Comparison of ENCODE assay signal across 21 cellular contexts in genomic region chr17:40477796-40478195, GRCh38. TPM values are rescaled to one million over a fixed set of nuclear protein-coding genes. Genes with fewer than 3 reads are reported as not detected.
DNase-seq lines count a peak whose midpoint lies in the region; ATAC-seq, FAIRE-seq and TF ChIP-seq lines count a peak whose summit lies in the region.
"Had no signal": no experiment of that assay in that cellular context is flagged by ENCODE, and none has a peak within 500 bp of the region (broad histone marks: within the 10 kb centered on the region; RNA-seq: fewer than 3 reads in every experiment).

No MANE protein-coding gene starts in this region.

- no peak overlapping the region for H2BK20ac ChIP-seq in H1 (ENCODE audit: low read length)

- no peak overlapping the region for H3K56ac ChIP-seq in H1 (replicated peaks; ENCODE audit: insufficient read length, low read depth, low read length)

- H2AFZ ChIP-seq in H1 (ENCODE audit: low read length) = no peak overlapping the region
- H2AFZ ChIP-seq in PC-3 (ENCODE audit: low read length) = no peak overlapping the region
- H2AFZ ChIP-seq: GM23248, PC-9 had no signal

- H3K9me3 Mint-ChIP-seq in T-helper 1 cell treated with Interleukin-12 subunit alpha and Interleukin-12 subunit beta and Interleukin-4 antibody, amounts not matched to agents 30 μg/mL and 1 μg/mL, for 36 hours = peaks cover 4% of the 10 kb centered on the region
- H3K9me3 Mint-ChIP-seq in progenitor cell of endocrine pancreas (ENCODE audit: low read depth) = peaks cover under 1% of the 10 kb centered on the region

- H3K4me3 Mint-ChIP-seq in T-helper 1 cell treated with Interleukin-12 subunit alpha and Interleukin-12 subunit beta and Interleukin-4 antibody, amounts not matched to agents 30 μg/mL and 1 μg/mL, for 36 hours = no peak overlapping the region
- no peak overlapping the region for H3K4me3 Mint-ChIP-seq in progenitor cell of endocrine pancreas (ENCODE audit: low read depth)

- TF ChIP-seq POLR2A in A549 (IDR thresholded peaks at IDR 0.05; ENCODE audit: low read length) = no peak
- no peak for TF ChIP-seq POLR2A in H1 (IDR thresholded peaks at IDR 0.05; ENCODE audit: control extremely low read depth in 1 of 2, low read depth in 2 of 2, low read length in 2 of 2)

- no peaks in the 10 kb centered on the region; a peak in 2 of 7 replicates for H3K27me3 ChIP-seq in H1 (replicated peaks in 1 of 4; ENCODE audit: control insufficient read depth in 3 of 4, extremely low read depth in 1 of 4, insufficient read depth in 3 of 4, low read length in 3 of 4)
- H3K27me3 ChIP-seq in PC-3 (ENCODE audit: low read length) = no peaks in the 10 kb centered on the region
- H3K27me3 ChIP-seq: BE2C had no signal

- H2BK5ac ChIP-seq in H1 (ENCODE audit: low read depth, low read length) = no peak overlapping the region

- H3K9ac ChIP-seq in H1 (replicated peaks in 1 of 4; ENCODE audit: extremely low read depth in 1 of 4, low read depth in 3 of 4, low read length in 3 of 4) (no peak overlapping the region), PC-3 (ENCODE audit: low read length) (no peak overlapping the region)
- H3K9ac ChIP-seq: GM23248, KMS-11 had no signal

- no peak overlapping the region for H3K4ac ChIP-seq in H1 (replicated peaks; ENCODE audit: insufficient read length, low read depth, low read length)

- BruUV-seq in PC-3 (replicated peaks; lab: Mats Ljungman, UMichigan) = no TSS peak

- H4K5ac ChIP-seq in H1 (ENCODE audit: insufficient read length, low read depth, low read length) = no peak overlapping the region

- POLR2A ChIA-PET in A549 (lab: Yijun Ruan, JAX) (interaction anchor here (0.8 to 4.6 kb wide), 5 partner anchors 8 to 82 kb away, joined by 3 to 53 read pairs (median 4); no protein-coding TSS in a partner anchor), RWPE1 (lab: Yijun Ruan, JAX; ENCODE audit: low non-redundant PET) (interaction anchor here (0.7 kb wide), 1 partner anchor 22 kb away, joined by 3 read pairs; no protein-coding TSS in a partner anchor), H1 (lab: Charles Lee; ENCODE audit: partially characterized antibody) (interaction anchor here (0.9 to 1.7 kb wide), 4 partner anchors 10 to 77 kb away, joined by 3 to 4 read pairs (median 3); no protein-coding TSS in a partner anchor), PC-3 (lab: Charles Lee; ENCODE audit: unreplicated experiment) (no interaction called here)

- FAIRE-seq in A549 (lab: Jason Lieb, UNC) = no peak
- no peak for FAIRE-seq in H1 (lab: Jason Lieb, UNC)
- FAIRE-seq: GM12891 had no signal

- H3K4me2 ChIP-seq in A549 = no peak overlapping the region
- H3K4me2 ChIP-seq in H1 (ENCODE audit: insufficient read depth in 1 of 2, low read depth in 2 of 2, low read length in 2 of 2) = no peak overlapping the region
- no peak overlapping the region for H3K4me2 ChIP-seq in PC-3 (ENCODE audit: low read length)
- H3K4me2 ChIP-seq: KMS-11, PC-9 had no signal

- H3K27ac ChIP-seq in A549 = peak overlapping the region; percentile 96 to 97
- H3K27ac ChIP-seq in RWPE1 = peak overlapping the region; percentile 100
- no peak overlapping the region for H3K27ac ChIP-seq in H1 (ENCODE audit: low read depth, low read length)
- H3K27ac ChIP-seq in PC-3 (ENCODE audit: low read length) = no peak overlapping the region
- H3K27ac ChIP-seq: 22Rv1, GM23248, KMS-11, PC-9 had no signal

- DNase-seq in T-helper 1 cell = no peak
- DNase-seq in A549 (ENCODE audit: low read depth in 1 of 2, low spot score in 1 of 2) = peak in 1 of 2 experiments; percentile 65
- no peak for DNase-seq in RWPE1 (ENCODE audit: low spot score)
- no peak for DNase-seq in H1 (ENCODE audit: low read depth in 1 of 2, low spot score in 2 of 2)
- no peak for DNase-seq in PC-3
- DNase-seq in GM13976 (ENCODE audit: low spot score) = no peak
- no peak for DNase-seq in progenitor cell of endocrine pancreas (ENCODE audit: low spot score, unreplicated experiment)
- DNase-seq: BE2C, GDM1, GM23248, NCI-H1048, NCI-H1436 treated with DMSO at 0.1 percent for 48 hours, NCI-H2029 treated with DMSO at 0.1 percent for 48 hours, NCI-H510A treated with DMSO at 0.1 percent for 48 hours, NCI-H82, PC-9 had no signal

- no peak for TF ChIP-seq RAD21 in A549 (conservative IDR thresholded peaks at IDR 0.05 in 1 of 2, IDR thresholded peaks at IDR 0.05 in 1 of 2)
- no peak for TF ChIP-seq RAD21 in H1 (IDR thresholded peaks at IDR 0.05 in 1 of 2, conservative IDR thresholded peaks at IDR 0.05 in 1 of 2; ENCODE audit: low read depth in 2 of 2, low read length in 2 of 2)

- no peak overlapping the region for H2AK5ac ChIP-seq in H1 (ENCODE audit: low read depth, low read length)

- H4K8ac ChIP-seq in H1 (ENCODE audit: extremely low read depth, insufficient read depth, low read length) = no peak overlapping the region

- H3K4me1 ChIP-seq in A549 (peaks cover 83% of the 10 kb centered on the region), H1 (replicated peaks in 1 of 4; ENCODE audit: control insufficient read depth in 3 of 4, insufficient read depth in 4 of 4, low read length in 3 of 4) (peaks cover 3 to 19% (median 8%) of the 10 kb centered on the region in 4 experiments; a peak in 6 of 7 replicates), PC-3 (ENCODE audit: insufficient read depth, low read length) (peaks cover 7% of the 10 kb centered on the region)

- peaks cover 57% of the 10 kb centered on the region for H3K4me1 Mint-ChIP-seq in T-helper 1 cell treated with Interleukin-12 subunit alpha and Interleukin-12 subunit beta and Interleukin-4 antibody, amounts not matched to agents 30 μg/mL and 1 μg/mL, for 36 hours (ENCODE audit: low read depth)
- H3K4me1 Mint-ChIP-seq in progenitor cell of endocrine pancreas (ENCODE audit: low read depth) = no peaks in the 10 kb centered on the region

- no peak overlapping the region for H3K18ac ChIP-seq in H1 (ENCODE audit: extremely low read depth, low read length)

- H3K27ac Mint-ChIP-seq in T-helper 1 cell treated with Interleukin-12 subunit alpha and Interleukin-12 subunit beta and Interleukin-4 antibody, amounts not matched to agents 30 μg/mL and 1 μg/mL, for 36 hours = peak overlapping the region; percentile 49
- H3K27ac Mint-ChIP-seq in progenitor cell of endocrine pancreas = no peak overlapping the region

- WGBS in A549 (ENCODE audit: missing lambda C conversion rate) = 92% methylated on average over 1 of the region's 1 CpG
- 80% methylated on average over 1 of the region's 1 CpG; no CpG with 5 or more reads in 1 of the 2 experiments for WGBS in H1 (ENCODE audit: extremely low coverage in 1 of 2, insufficient coverage in 1 of 2, insufficient read length in 1 of 2, insufficient replicate concordance in 2 of 2, low coverage in 1 of 2, low lambda C conversion rate in 2 of 2, missing lambda C conversion rate in 1 of 2), 2 experiments

- H3K9me2 ChIP-seq in PC-3 (replicated peaks; ENCODE audit: low read length) = no peaks in the 10 kb centered on the region

- no peak overlapping the region for H4K91ac ChIP-seq in H1 (replicated peaks; ENCODE audit: insufficient read length, low read length)

- H3K9me3 ChIP-seq in A549 (no peaks in the 10 kb centered on the region), H1 (ENCODE audit: insufficient read depth in 2 of 2, low read depth in 1 of 2, low read length in 1 of 2) (peaks cover 0 to 2% of the 10 kb centered on the region in 2 experiments; a peak in 1 of 4 replicates), PC-3 (ENCODE audit: low read length) (no peaks in the 10 kb centered on the region)
- H3K9me3 ChIP-seq: BE2C had no signal

- H3K4me3 ChIP-seq in A549 (no peak overlapping the region), H1 (ENCODE audit: extremely low read depth in 1 of 4, insufficient read depth in 2 of 4, low read depth in 3 of 4, low read length in 4 of 4) (no peak overlapping the region), PC-3 (ENCODE audit: low read length) (no peak overlapping the region)
- H3K4me3 ChIP-seq: GM23248, PC-9 had no signal

- H3K27me3 Mint-ChIP-seq in T-helper 1 cell treated with Interleukin-12 subunit alpha and Interleukin-12 subunit beta and Interleukin-4 antibody, amounts not matched to agents 30 μg/mL and 1 μg/mL, for 36 hours (ENCODE audit: low read depth) = no peaks in the 10 kb centered on the region
- peaks cover 3% of the 10 kb centered on the region for H3K27me3 Mint-ChIP-seq in progenitor cell of endocrine pancreas

- no peaks in the 10 kb centered on the region; the same call in 1 of the 2 replicates for H3K23me2 ChIP-seq in H1 (ENCODE audit: low read depth, low read length)

- intact Hi-C loops in PC-3 (cut with micrococcal nuclease) = no loop called here

- no peak overlapping the region for H2BK120ac ChIP-seq in H1 (replicated peaks; ENCODE audit: low read depth, low read length)

- TF ChIP-seq CTCF in A549 (IDR thresholded peaks at IDR 0.05) = no peak
- no peak for TF ChIP-seq CTCF in RWPE1 (conservative IDR thresholded peaks at IDR 0.05; ENCODE audit: low read depth)
- no peak for TF ChIP-seq CTCF in H1 (IDR thresholded peaks at IDR 0.05; ENCODE audit: control extremely low read depth in 1 of 3, insufficient read depth in 1 of 3, low read depth in 1 of 3, low read length in 3 of 3)
- TF ChIP-seq CTCF in PC-3 (conservative IDR thresholded peaks at IDR 0.05; ENCODE audit: low read depth, low read length) = no peak
- TF ChIP-seq CTCF in GM13976 (IDR thresholded peaks at IDR 0.05; ENCODE audit: borderline replicate concordance, control extremely low read depth, extremely low read depth, insufficient read depth, missing control alignments) = no peak
- no peak for TF ChIP-seq CTCF in progenitor cell of endocrine pancreas (IDR thresholded peaks at IDR 0.05; ENCODE audit: unreplicated experiment)

- in situ Hi-C loops in GM13976 (cut with MboI; ENCODE audit: low sequenced_read_pairs, unreplicated experiment) = no loop called here

- TF ChIP-seq EP300 in A549 (IDR thresholded peaks at IDR 0.05) (no peak), H1 (IDR thresholded peaks at IDR 0.05; ENCODE audit: borderline replicate concordance in 1 of 2, low read depth in 2 of 2, low read length in 2 of 2) (no peak)

- H3K79me1 ChIP-seq in H1 (ENCODE audit: low read depth, low read length) = no peaks in the 10 kb centered on the region

- H4K20me1 ChIP-seq in H1 (replicated peaks in 1 of 2; ENCODE audit: control insufficient read depth in 1 of 2, insufficient read depth in 2 of 2, low read length in 2 of 2) (no peaks in the 10 kb centered on the region), PC-3 (ENCODE audit: low read length) (no peaks in the 10 kb centered on the region)

- 0 out of 2 replicates have a peak overlapping the region, but pooled peaks have one; percentile 50 for H2BK12ac ChIP-seq in H1 (ENCODE audit: low read depth, low read length)

- H3K14ac ChIP-seq in H1 (ENCODE audit: insufficient read length) = no peak overlapping the region

- H3K36me3 ChIP-seq in H1 (ENCODE audit: control insufficient read depth in 2 of 4, insufficient read depth in 4 of 4, low read length in 3 of 4) = no peaks in the 10 kb centered on the region
- peaks cover 29% of the 10 kb centered on the region for H3K36me3 ChIP-seq in PC-3 (ENCODE audit: low read depth, low read length)
- H3K36me3 ChIP-seq: BE2C had no signal

- no peak overlapping the region for H2BK15ac ChIP-seq in H1 (ENCODE audit: low read length)

- H3K23ac ChIP-seq in H1 (ENCODE audit: insufficient read length) = no peak overlapping the region

- ATAC-seq in A549 (no peak), PC-3 (no peak)

- H3K79me2 ChIP-seq in H1 (ENCODE audit: control insufficient read depth in 1 of 2, insufficient read depth in 2 of 2, low read length in 2 of 2) = no peaks in the 10 kb centered on the region
- H3K79me2 ChIP-seq in PC-3 (ENCODE audit: low read length) = no peaks in the 10 kb centered on the region

- H3K36me3 Mint-ChIP-seq in T-helper 1 cell treated with Interleukin-12 subunit alpha and Interleukin-12 subunit beta and Interleukin-4 antibody, amounts not matched to agents 30 μg/mL and 1 μg/mL, for 36 hours (ENCODE audit: low read depth) = peaks cover 14% of the 10 kb centered on the region
- H3K36me3 Mint-ChIP-seq in progenitor cell of endocrine pancreas (ENCODE audit: insufficient read depth) = no peaks in the 10 kb centered on the region

- no peaks in the 10 kb centered on the region for H3F3A ChIP-seq in PC-3 (ENCODE audit: low read length, unreplicated experiment)

- CTCF ChIA-PET in A549 (lab: Yijun Ruan, JAX) = interaction anchor here (0.8 to 15.5 kb wide), 9 partner anchors 17 to 80 kb away, joined by 3 to 379 read pairs (median 44); no protein-coding TSS in a partner anchor
- CTCF ChIA-PET in RWPE1 (lab: Yijun Ruan, JAX) = interaction anchor here (0.6 to 0.8 kb wide), 2 partner anchors 45 to 74 kb away, joined by 3 read pairs; no protein-coding TSS in a partner anchor
- CTCF ChIA-PET in H1 (lab: Charles Lee; ENCODE audit: partially characterized antibody) = interaction anchor here (3.4 to 34.1 kb wide), 6 partner anchors 11 to 81 kb away, joined by 13 to 739 read pairs (median 42); partner anchors contain the start of gene IGFBP4
- CTCF ChIA-PET in PC-3 (lab: Charles Lee) = no interaction called here

RNA-seq across cellular contexts. Expression of gene TNS4, which starts 23.6 kb away (rescaled TPM):
- polyA plus RNA-seq in A549 (2011; rRNA removed) (24.2 and 45.9 TPM in 2 replicates), A549 (2017; fragmentation: RNase III; extraction: RNeasy Plus Mini Kit Qiagen cat#74134 plus additional on column Dnase treatment) (61.6 to 75.9 TPM (median 73.5 TPM) in 3 replicates), H1 (2011; rRNA removed) (0.21 and 0.39 TPM in 2 replicates)
- polyA plus RNA-seq in A549 (2012; cell fraction: cytosol; rRNA removed) = 18.0 and 30.2 TPM in 2 replicates
- polyA plus RNA-seq in A549 (2012; cell fraction: nucleus; rRNA removed) = 83.8 and 125 TPM in 2 replicates
- 62.8 and 79.7 TPM in 2 replicates for polyA minus RNA-seq in A549 (2011; rRNA and poly(A)+ RNA removed)
- total RNA-seq in H1 (2021; fragmentation: NEBNext Ultra II Directional; extraction: Animal tissue kit (Norgen Biotek cat#: 25700)) = 0.20 and 0.80 TPM in 2 replicates
- 0.49 TPM for polyA plus RNA-seq in H1 (2011; cell fraction: cytosol; rRNA removed)
- polyA plus RNA-seq in H1 (2011; cell fraction: nucleus; rRNA removed) = 0.54 TPM
- polyA plus RNA-seq in H1 (2012, experiment 1 of 2) = 0.21 to 0.76 TPM (median 0.30 TPM) in 4 replicates
- polyA plus RNA-seq in H1 (2012, experiment 2 of 2) = 0.10 TPM
- 0.39 TPM for polyA plus RNA-seq in H1 (2013, experiment 1 of 2)
- 0.63 TPM for polyA plus RNA-seq in H1 (2013, experiment 2 of 2)
- polyA minus RNA-seq in H1 (2011; rRNA and poly(A)+ RNA removed) = 0.60 and 0.66 TPM in 2 replicates
- polyA minus RNA-seq in H1 (2011; cell fraction: cytosol; rRNA and poly(A)+ RNA removed) = not detected
- polyA minus RNA-seq in H1 (2011; cell fraction: nucleus; rRNA and poly(A)+ RNA removed) = 0.90 TPM
- total RNA-seq in PC-3 (2014; rRNA removed) (127 and 128 TPM in 2 replicates), progenitor cell of endocrine pancreas (not detected in 2 replicates)
- total RNA-seq: GM23248, M059J had no signal

RNA-seq across cellular contexts. Expression of gene IGFBP4, which starts 34.5 kb away (rescaled TPM):
- polyA plus RNA-seq in A549 (2011; rRNA removed) (1,080 and 1,577 TPM in 2 replicates), A549 (2017; fragmentation: RNase III; extraction: RNeasy Plus Mini Kit Qiagen cat#74134 plus additional on column Dnase treatment) (1,501 to 1,941 TPM (median 1,829 TPM) in 3 replicates), H1 (2011; rRNA removed) (79.9 and 85.5 TPM in 2 replicates)
- 1,069 and 1,422 TPM in 2 replicates for polyA plus RNA-seq in A549 (2012; cell fraction: cytosol; rRNA removed)
- 982 and 1,044 TPM in 2 replicates for polyA plus RNA-seq in A549 (2012; cell fraction: nucleus; rRNA removed)
- polyA minus RNA-seq in A549 (2011; rRNA and poly(A)+ RNA removed) = 1,444 and 1,452 TPM in 2 replicates
- total RNA-seq in H1 (2021; fragmentation: NEBNext Ultra II Directional; extraction: Animal tissue kit (Norgen Biotek cat#: 25700)) = 105 and 109 TPM in 2 replicates
- 68.0 TPM for polyA plus RNA-seq in H1 (2011; cell fraction: cytosol; rRNA removed)
- 63.6 TPM for polyA plus RNA-seq in H1 (2011; cell fraction: nucleus; rRNA removed)
- 95.6 to 171 TPM (median 141 TPM) in 4 replicates for polyA plus RNA-seq in H1 (2012, experiment 1 of 2)
- polyA plus RNA-seq in H1 (2012, experiment 2 of 2) = 167 TPM
- 95.7 TPM for polyA plus RNA-seq in H1 (2013, experiment 1 of 2)
- 105 TPM for polyA plus RNA-seq in H1 (2013, experiment 2 of 2)
- 64.7 and 69.4 TPM in 2 replicates for polyA minus RNA-seq in H1 (2011; rRNA and poly(A)+ RNA removed)
- polyA minus RNA-seq in H1 (2011; cell fraction: cytosol; rRNA and poly(A)+ RNA removed) = 60.8 TPM
- 36.3 TPM for polyA minus RNA-seq in H1 (2011; cell fraction: nucleus; rRNA and poly(A)+ RNA removed)
- total RNA-seq in PC-3 (2014; rRNA removed) (164 and 297 TPM in 2 replicates), progenitor cell of endocrine pancreas (3.6 and 4.3 TPM in 2 replicates)

Comparison
In these comparisons a context has a peak if more than half of its experiments do, and no peak if none do; other contexts are left out.
1. H3K27ac ChIP-seq: peak in A549 (2 of 2) and RWPE1 (single experiment); none in H1 (single experiment) and PC-3 (single experiment).
2. RNA of gene TNS4, which starts 23.6 kb away (total RNA-seq): 127 to 128 TPM in PC-3; 0.20 to 0.80 TPM in H1 and not detected in progenitor cell of endocrine pancreas; every median in the first group is over 10 times any median in the second.
3. RNA of gene IGFBP4, which starts 34.5 kb away (total RNA-seq): 164 to 297 TPM in PC-3 and 105 to 109 TPM in H1; 3.6 to 4.3 TPM in progenitor cell of endocrine pancreas; every median in the first group is over 10 times any median in the second.